11 cellular contexts compared by ENCODE assay signal in the genomic region with DNA sequence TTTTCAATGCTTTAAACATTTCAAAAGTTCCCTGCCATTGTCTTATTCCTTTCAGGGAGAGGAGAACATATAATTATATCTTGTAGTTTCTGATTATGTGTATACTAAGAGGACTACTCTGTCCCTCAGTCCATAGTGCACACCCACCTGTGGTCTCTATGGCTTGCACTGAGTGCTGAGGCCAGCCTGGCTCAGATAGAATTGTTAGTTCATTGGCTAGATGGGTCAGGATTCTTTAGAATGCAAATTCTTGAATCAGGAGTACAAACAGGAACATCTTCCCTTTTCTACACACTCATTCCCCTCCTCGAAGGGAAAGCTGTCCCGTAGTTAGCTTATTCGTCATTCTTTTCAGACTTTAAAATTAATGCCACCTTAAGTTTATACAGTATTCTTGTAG. TPM values are rescaled to one million over a fixed set of nuclear protein-coding genes. Genes with fewer than 3 reads are reported as not detected.
DNase-seq lines count a peak whose midpoint lies in the region; ATAC-seq and TF ChIP-seq lines count a peak whose summit lies in the region.
"Had no signal": no experiment of that assay in that cellular context is flagged by ENCODE, and none has a peak within 500 bp of the region (broad histone marks: within the 10 kb centered on the region; RNA-seq: fewer than 3 reads in every experiment).

No MANE protein-coding gene starts in this region.

- no peak for TF ChIP-seq CTCF in HEK293 (tag by site-specific recombination; IDR thresholded peaks at IDR 0.05)

- H3K14ac ChIP-seq in trophoblast cell (ENCODE audit: low read length) = no peak overlapping the region

- H2AFZ ChIP-seq in trophoblast cell (ENCODE audit: insufficient read depth, low read length, poor library complexity) = no peak overlapping the region

- no peak overlapping the region for H3K23ac ChIP-seq in trophoblast cell (ENCODE audit: low read length)

- H3K4me3 ChIP-seq in HEK293 (ENCODE audit: low read depth, low read length) (no peak overlapping the region), trophoblast cell (ENCODE audit: low read depth, low read length) (no peak overlapping the region)

- CTCF ChIA-PET in HEK293 (lab: Yijun Ruan, JAX) = no interaction called here

- H3K4me2 ChIP-seq in trophoblast cell (ENCODE audit: low read length) = no peak overlapping the region

- no peak overlapping the region for H4K91ac ChIP-seq in trophoblast cell (ENCODE audit: low read depth, low read length)

- no CpG with 5 or more reads among the region's 3 CpGs for WGBS in trophoblast cell (ENCODE audit: extremely low coverage, insufficient coverage, insufficient read length)

- peak overlapping the region; percentile 34 for H3K4ac ChIP-seq in trophoblast cell (ENCODE audit: low read depth, low read length)

- no peaks in the 10 kb centered on the region for H3K9me3 ChIP-seq in HEK293 (ENCODE audit: control insufficient read depth, insufficient read depth, low read depth, low read length)
- H3K9me3 ChIP-seq in trophoblast cell (ENCODE audit: insufficient read depth, low read depth, low read length) = peaks cover 2% of the 10 kb centered on the region

- H2BK12ac ChIP-seq in trophoblast cell (ENCODE audit: low read length) = no peak overlapping the region

- H3K36me3 ChIP-seq in HEK293 (ENCODE audit: control insufficient read depth in 2 of 2, insufficient read depth in 1 of 2, low read length in 2 of 2) (peaks cover 0 to 3% of the 10 kb centered on the region in 2 experiments; a peak in 1 of 3 replicates), trophoblast cell (ENCODE audit: control insufficient read depth in 1 of 2, insufficient read depth in 2 of 2, low read length in 2 of 2) (peaks cover 0 to 2% of the 10 kb centered on the region in 2 experiments)

- no peaks in the 10 kb centered on the region for H3K79me1 ChIP-seq in trophoblast cell (ENCODE audit: low read length)

- no peak overlapping the region for H3K18ac ChIP-seq in trophoblast cell (ENCODE audit: low read length)

- H2AK5ac ChIP-seq in trophoblast cell (ENCODE audit: low read length) = no peak overlapping the region

- DNase-seq in OCI-M1 (lab: John Stamatoyannopoulos, UW) = peak; percentile 55
- no peak for DNase-seq in trophoblast cell
- DNase-seq in COLO829 (ENCODE audit: low spot score) = no peak
- DNase-seq: activated effector memory CD4-positive, alpha-beta T cell treated with Interleukin-2 at 50 U/mL for 16 hours; NCI-H2081 treated with DMSO at 0.1 percent for 48 hours; substantia nigra had no signal

- no peak overlapping the region for H4K8ac ChIP-seq in trophoblast cell (ENCODE audit: low read depth, low read length)

- no peak overlapping the region for H2BK120ac ChIP-seq in trophoblast cell (ENCODE audit: insufficient read depth, low read length, poor library complexity)

- peaks cover 11% of the 10 kb centered on the region for H3K79me2 ChIP-seq in trophoblast cell (ENCODE audit: control insufficient read depth, insufficient read depth, low read length, poor library complexity)

- POLR2A ChIA-PET in HEK293 (lab: Yijun Ruan, JAX) = no interaction called here

- peak; percentile 51 for ATAC-seq in GM18868 (IDR thresholded peaks at IDR 0.05; ENCODE audit: unreplicated experiment)
- no peak for ATAC-seq in GM18861 (IDR thresholded peaks at IDR 0.05; ENCODE audit: unreplicated experiment)
- no peak for ATAC-seq in HG02981 (IDR thresholded peaks at IDR 0.05; ENCODE audit: unreplicated experiment)
- ATAC-seq: SK-N-SH treated with all-trans-retinoic acid at 6 μM for 48 hours had no signal

- no peak overlapping the region for H3K27ac ChIP-seq in HEK293 (ENCODE audit: extremely low read depth, low read depth, low read length)
- H3K27ac ChIP-seq in trophoblast cell (ENCODE audit: low read depth, low read length) = no peak overlapping the region

- no peak overlapping the region for H2BK5ac ChIP-seq in trophoblast cell (ENCODE audit: low read depth, low read length, poor library complexity)

- H3K4me1 ChIP-seq in HEK293 (ENCODE audit: control insufficient read depth, insufficient read depth, low read length) (peaks cover 15% of the 10 kb centered on the region), trophoblast cell (ENCODE audit: control insufficient read depth in 1 of 2, insufficient read depth in 2 of 2, low read length in 2 of 2) (peaks cover 3 to 5% of the 10 kb centered on the region in 2 experiments)

- no peak overlapping the region for H3K9ac ChIP-seq in trophoblast cell (ENCODE audit: low read length)

- H4K12ac ChIP-seq in trophoblast cell (ENCODE audit: low read depth, low read length) = no peak overlapping the region

- H3K27me3 ChIP-seq in trophoblast cell (ENCODE audit: insufficient read depth, low read length) = no peaks in the 10 kb centered on the region

TF ChIP-seq in HEK293, 187 proteins besides CTCF, POLR2A, EP300 and RAD21:
- peak; percentile 28; the same call in 1 of the 2 replicates for TF ChIP-seq PRDM1 (tag by site-specific recombination; IDR thresholded peaks at IDR 0.05)
- TF ChIP-seq IKZF3 (tag by site-specific recombination; IDR thresholded peaks at IDR 0.05) = no peak
- TF ChIP-seq SCRT2 (tag by site-specific recombination; IDR thresholded peaks at IDR 0.05) = peak; percentile 76
- TF ChIP-seq ZSCAN30 (tag by site-specific recombination; IDR thresholded peaks at IDR 0.05) = no peak

RNA-seq across cellular contexts. Expression of a gene that starts 8.2 kb away (rescaled TPM):
- polyA plus RNA-seq in trophoblast cell (2013) = 72.6 and 72.7 TPM in 2 replicates
